Comparison of ENCODE assay signal across 1 cellular context in the genomic region with DNA sequence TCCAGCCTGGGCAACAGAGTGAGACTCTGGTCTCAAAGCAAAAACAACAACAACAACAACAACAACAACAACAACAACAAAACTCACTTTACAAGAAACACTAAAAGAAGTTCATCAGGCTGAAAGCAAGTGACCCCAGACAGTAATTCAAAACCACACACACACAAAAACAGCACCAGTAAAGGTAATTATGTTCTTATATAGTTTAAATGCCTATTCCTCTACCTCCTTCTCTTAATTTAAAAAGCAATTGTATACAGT.
TF ChIP-seq lines count a peak whose summit lies in the region.

No MANE protein-coding gene starts in this region.

TF ChIP-seq in WTC11, 78 proteins besides CTCF, POLR2A, EP300 and RAD21 (continued from another document):
- TF ChIP-seq ERG (CRISPR knock-in tag; IDR thresholded peaks at IDR 0.05), result no peak
- no peak for TF ChIP-seq RELA (CRISPR knock-in tag; IDR thresholded peaks at IDR 0.05; ENCODE audit: borderline replicate concordance)
- no peak for TF ChIP-seq TEAD4 (CRISPR knock-in tag; IDR thresholded peaks at IDR 0.05)
- TF ChIP-seq ZNF512 (CRISPR knock-in tag; IDR thresholded peaks at IDR 0.05; ENCODE audit: borderline replicate concordance), result no peak
- TF ChIP-seq ZBTB43 (CRISPR knock-in tag; IDR thresholded peaks at IDR 0.05), result no peak
- no peak for TF ChIP-seq PRRX2 (CRISPR knock-in tag; IDR thresholded peaks at IDR 0.05)
- no peak for TF ChIP-seq TEAD1 (CRISPR knock-in tag; IDR thresholded peaks at IDR 0.05)
- TF ChIP-seq NFE2L1 (CRISPR knock-in tag; IDR thresholded peaks at IDR 0.05), result no peak
- TF ChIP-seq FOXP4 (CRISPR knock-in tag; IDR thresholded peaks at IDR 0.05), result no peak
- TF ChIP-seq ZNF263 (CRISPR knock-in tag; IDR thresholded peaks at IDR 0.05; ENCODE audit: low read depth), result no peak
- no peak for TF ChIP-seq TCF7 (CRISPR knock-in tag; IDR thresholded peaks at IDR 0.05; ENCODE audit: low read depth)
- TF ChIP-seq RORB (CRISPR knock-in tag; IDR thresholded peaks at IDR 0.05), result no peak
